29 cellular contexts compared by ENCODE assay signal in genomic region chr20:37919389-37920040, GRCh38. TPM values are rescaled to one million over a fixed set of nuclear protein-coding genes. Genes with fewer than 3 reads are reported as not detected.
A peak's percentile ranks its signal among the peaks of the same experiment; 100 is the strongest.
DNase-seq lines count a peak whose midpoint lies in the region; ATAC-seq and TF ChIP-seq lines count a peak whose summit lies in the region.
"Had no signal": no experiment of that assay in that cellular context is flagged by ENCODE, and none has a peak within 500 bp of the region (broad histone marks: within the 10 kb centered on the region; RNA-seq: fewer than 3 reads in every experiment).

No MANE protein-coding gene starts in this region.

- no peaks in the 10 kb centered on the region for H3K36me3 ChIP-seq in HAP-1 (replicated peaks)
- H3K36me3 ChIP-seq: brain microvascular endothelial cell, thoracic aorta, vagina had no signal

- H3K27me3 ChIP-seq in HAP-1 (ENCODE audit: low read depth) (no peaks in the 10 kb centered on the region), H9 (ENCODE audit: insufficient read depth, low read length) (no peaks in the 10 kb centered on the region)
- H3K27me3 ChIP-seq: vagina had no signal

- H3K9me3 Mint-ChIP-seq in H9: no peaks in the 10 kb centered on the region
- H3K9me3 Mint-ChIP-seq: activated B cell treated with CpG ODN at 0.5 μM for 24 hours; stimulated activated naive CD8-positive, alpha-beta T cell treated with anti-CD3 and anti-CD28 coated beads, Interleukin-15, Interleukin-2, amounts not matched to agents 100 ng/mL and 50 ng/mL, for 24 hours had no signal

- no peak overlapping the region for H2BK120ac ChIP-seq in H9 (ENCODE audit: low read depth, low read length, poor library complexity, severe bottlenecking)

- no peak overlapping the region for H3K4me3 ChIP-seq in HAP-1
- H3K4me3 ChIP-seq: thoracic aorta, vagina had no signal

- in situ Hi-C loops in HAP-1 (cut with MboI; ENCODE audit: low sequenced_read_pairs): no loop called here

- H3K56ac ChIP-seq in H9 (ENCODE audit: insufficient read length, low read depth, low read length): no peak overlapping the region

- DNase-seq in DMS 273 (lab: John Stamatoyannopoulos, UW; ENCODE audit: unreplicated experiment): peak; percentile 77
- no peak for DNase-seq in DMS 273 treated with DMSO at 0.1 percent for 48 hours (lab: John Stamatoyannopoulos, UW)
- DNase-seq in HAP-1 (ENCODE audit: low spot score in 2 of 2): peak; percentile 47 to 57
- DNase-seq in NCI-H82 (lab: John Stamatoyannopoulos, UW): peak; percentile 67
- peak; percentile 81 for DNase-seq in left kidney (ENCODE audit: low read depth, low spot score)
- DNase-seq in H9: no peak
- DNase-seq: activated B cell treated with CpG ODN at 0.5 μM for 24 hours; activated CD4-positive, alpha-beta T cell treated with anti-CD3 and anti-CD28 coated beads, Interleukin-2, amount 50 U/mL, for 1 hour; activated CD8-positive, alpha-beta memory T cell treated with anti-CD3 and anti-CD28 coated beads, Interleukin-2, amount 10 ng/mL, durations not matched to agents 7 days and 5 days; brain microvascular endothelial cell; CD4-positive, CD25-positive, alpha-beta regulatory T cell; EL; glutamatergic neuron; GOT3; islet precursor cell; left ventricle myocardium superior; midbrain; naive thymus-derived CD4-positive, alpha-beta T cell; NCI-H1930; NCI-H446 treated with DMSO at 0.1 percent for 48 hours; T1000 had no signal

- no peak for TF ChIP-seq CTCF in H9 (conservative IDR thresholded peaks at IDR 0.05)

- no peak overlapping the region for H2BK5ac ChIP-seq in H9 (ENCODE audit: insufficient read length, low read length)

- H4K8ac ChIP-seq in H9 (replicated peaks; ENCODE audit: insufficient read length, low read depth, low read length): no peak overlapping the region

- H4K5ac ChIP-seq in H9 (ENCODE audit: insufficient read length, low read depth, low read length): no peak overlapping the region

- no peak overlapping the region for H3K4me3 Mint-ChIP-seq in H9
- H3K4me3 Mint-ChIP-seq: activated B cell treated with CpG ODN at 0.5 μM for 24 hours; activated CD8-positive, alpha-beta memory T cell treated with anti-CD3 and anti-CD28 coated beads, Interleukin-2, amount 10 ng/mL, durations not matched to agents 7 days and 5 days; CD4-positive, CD25-positive, alpha-beta regulatory T cell; naive thymus-derived CD4-positive, alpha-beta T cell; stimulated activated naive CD8-positive, alpha-beta T cell treated with anti-CD3 and anti-CD28 coated beads, Interleukin-15, Interleukin-2, amounts not matched to agents 100 ng/mL and 50 ng/mL, for 24 hours had no signal

- H2BK15ac ChIP-seq in H9 (ENCODE audit: low read depth, low read length): no peak overlapping the region

- peak overlapping the region in 1 of 3 experiments; percentile 83; a peak in 1 of 7 replicates for H3K27ac Mint-ChIP-seq in H9
- H3K27ac Mint-ChIP-seq: activated B cell treated with CpG ODN at 0.5 μM for 24 hours; activated CD8-positive, alpha-beta memory T cell treated with anti-CD3 and anti-CD28 coated beads, Interleukin-2, amount 10 ng/mL, durations not matched to agents 7 days and 5 days; CD4-positive, CD25-positive, alpha-beta regulatory T cell; stimulated activated naive CD8-positive, alpha-beta T cell treated with anti-CD3 and anti-CD28 coated beads, Interleukin-15, Interleukin-2, amounts not matched to agents 100 ng/mL and 50 ng/mL, for 24 hours had no signal

- no peak overlapping the region for H3K4me2 ChIP-seq in H9 (ENCODE audit: insufficient read depth, insufficient read length, low read length)

- no peaks in the 10 kb centered on the region for H3K9me3 ChIP-seq in HAP-1
- no peaks in the 10 kb centered on the region for H3K9me3 ChIP-seq in H9 (ENCODE audit: control insufficient read depth, low read depth, low read length)
- H3K9me3 ChIP-seq: thoracic aorta, vagina had no signal

- no peaks in the 10 kb centered on the region for H3K79me2 ChIP-seq in H9 (ENCODE audit: insufficient read depth, low read length)

- no peak overlapping the region for H3T11ph ChIP-seq in H9 (ENCODE audit: low read length)

- H2AFZ ChIP-seq in H9 (ENCODE audit: low read length): no peak overlapping the region

- no peak overlapping the region for H2AK5ac ChIP-seq in H9 (ENCODE audit: insufficient read length, low read length)

- H3K4me1 Mint-ChIP-seq in H9: peaks cover 33 to 45% of the 10 kb centered on the region in 2 experiments

- H2BK20ac ChIP-seq in H9 (ENCODE audit: low read depth, low read length, poor library complexity, severe bottlenecking): no peak overlapping the region

- no peaks in the 10 kb centered on the region for H4K20me1 ChIP-seq in H9 (ENCODE audit: control insufficient read depth, insufficient read depth, insufficient read length)

- H3K9ac ChIP-seq in H9 (ENCODE audit: extremely low read depth, insufficient read length, low read length): no peak overlapping the region

- H3K18ac ChIP-seq in H9 (ENCODE audit: insufficient read length, low read depth, low read length): no peak overlapping the region

- no peak overlapping the region for H4K91ac ChIP-seq in H9 (ENCODE audit: insufficient read length, low read depth, low read length)

- peaks cover 11% of the 10 kb centered on the region for H3K23me2 ChIP-seq in H9 (ENCODE audit: insufficient read length, low read depth, low read length, poor library complexity, severe bottlenecking)

- H3K27ac ChIP-seq in H9 (ENCODE audit: insufficient read length, low read depth, low read length): no peak overlapping the region
- H3K27ac ChIP-seq: 22Rv1, brain microvascular endothelial cell, epithelial cell of prostate, thoracic aorta, vagina had no signal

- H3K4me1 ChIP-seq in HAP-1: peaks cover 9% of the 10 kb centered on the region
- no peaks in the 10 kb centered on the region; the same call in 1 of the 2 replicates for H3K4me1 ChIP-seq in H9 (ENCODE audit: insufficient read depth, low read length)

- WGBS in H9 (ENCODE audit: extremely low coverage, insufficient read length, low lambda C conversion rate): no CpG with 5 or more reads among the region's 5 CpGs

- H2BK12ac ChIP-seq in H9 (ENCODE audit: insufficient read length, low read depth, low read length): no peak overlapping the region

- peaks cover 34% of the 10 kb centered on the region for H3K27me3 Mint-ChIP-seq in H9 (ENCODE audit: low read depth)

- ATAC-seq in HG03520 (IDR thresholded peaks at IDR 0.05; ENCODE audit: unreplicated experiment): no peak
- no peak for ATAC-seq in HG03025 (IDR thresholded peaks at IDR 0.05; ENCODE audit: low FRiP score, unreplicated experiment)
- ATAC-seq: activated CD8-positive, alpha-beta memory T cell treated with anti-CD3 and anti-CD28 coated beads, Interleukin-2, amount 10 ng/mL, durations not matched to agents 7 days and 5 days; left ventricle myocardium superior; naive thymus-derived CD4-positive, alpha-beta T cell had no signal

- H3K14ac ChIP-seq in H9 (ENCODE audit: insufficient read depth, low read length): no peak overlapping the region

- no peaks in the 10 kb centered on the region for H3K36me3 Mint-ChIP-seq in H9 (ENCODE audit: insufficient read depth in 1 of 3, low read depth in 3 of 3)
- H3K36me3 Mint-ChIP-seq: activated CD8-positive, alpha-beta memory T cell treated with anti-CD3 and anti-CD28 coated beads, Interleukin-2, amount 10 ng/mL, durations not matched to agents 7 days and 5 days; CD4-positive, CD25-positive, alpha-beta regulatory T cell; naive thymus-derived CD4-positive, alpha-beta T cell had no signal

- no peak overlapping the region for H3K4ac ChIP-seq in H9 (ENCODE audit: low read depth, low read length)

- H3K79me1 ChIP-seq in H9 (ENCODE audit: insufficient read depth, low read depth, low read length, poor library complexity, severe bottlenecking): no peaks in the 10 kb centered on the region

- H3K23ac ChIP-seq in H9 (ENCODE audit: insufficient read length, low read depth, low read length): no peak overlapping the region

RNA-seq across cellular contexts. Expression of gene VSTM2L, which starts 16.6 kb away (rescaled TPM):
- 2.1 and 2.2 TPM in 2 replicates for total RNA-seq in H9 (2021)
- total RNA-seq: activated B cell treated with CpG ODN at 0.5 μM for 24 hours; CD4-positive, CD25-positive, alpha-beta regulatory T cell; skeletal muscle tissue; vagina had no signal

Comparison
In these comparisons a context has a peak if more than half of its experiments do, and no peak if none do; other contexts are left out.
1. DNase-seq: peak in DMS 273 (single experiment), HAP-1 (2 of 2), NCI-H82 (single experiment) and left kidney (single experiment); none in DMS 273 treated with DMSO at 0.1 percent for 48 hours (single experiment) and H9 (single experiment).